In the genomic region with DNA sequence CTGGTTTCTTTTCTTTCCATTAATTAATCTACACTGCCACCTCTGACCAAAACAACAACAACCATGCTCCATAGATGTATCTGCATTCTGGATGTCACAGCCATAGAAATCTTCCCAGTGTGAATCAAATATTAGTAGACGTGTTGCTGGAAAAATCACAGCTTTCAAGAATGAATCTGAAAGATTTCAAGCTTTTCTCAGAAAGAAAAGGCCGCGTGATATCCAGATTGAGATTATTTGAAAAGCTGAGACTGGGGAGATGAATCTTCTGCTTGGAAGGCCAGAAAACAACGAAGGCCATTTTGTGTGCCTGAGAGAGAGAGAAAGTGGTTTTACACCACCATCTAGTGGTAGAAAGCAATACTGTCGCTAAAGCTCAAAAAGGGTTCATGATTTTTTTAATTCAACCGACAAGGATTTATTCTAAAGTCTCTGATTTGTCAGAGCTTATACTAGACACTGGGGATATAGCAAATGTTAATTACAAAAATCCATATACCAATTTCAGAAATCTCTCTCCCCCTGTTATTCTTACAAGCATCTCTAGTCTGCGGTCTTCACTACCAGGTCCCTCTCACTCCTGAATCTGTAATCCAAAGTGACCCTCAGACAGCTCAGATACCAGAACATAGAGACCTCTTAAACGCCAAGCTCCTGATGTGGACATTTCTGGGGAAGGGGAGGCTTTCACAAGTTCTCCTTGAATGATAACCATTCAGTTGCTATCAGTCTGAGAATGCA, we compare ENCODE assay signal across 8 cellular contexts.
DNase-seq lines count a peak whose midpoint lies in the region; ATAC-seq, FAIRE-seq and TF ChIP-seq lines count a peak whose summit lies in the region.

No MANE protein-coding gene starts in this region.

- H2AFZ ChIP-seq in DND-41 (ENCODE audit: low read depth, low read length): peak overlapping the region; percentile 69

- H3K27ac Mint-ChIP-seq in activated T-cell treated with anti-CD3 and anti-CD28 coated beads, Interleukin-2, amount 50 U/mL, for 72 hours: peak overlapping the region; percentile 77

- DNase-seq in DND-41 (peak; percentile 27), NCI-H510A treated with DMSO at 0.1 percent for 48 hours (lab: John Stamatoyannopoulos, UW) (peak; percentile 89), frontal cortex (ENCODE audit: low spot score in 2 of 2) (peak; percentile 55 to 56), ovary (no peak)
- DNase-seq in activated T-cell treated with anti-CD3 and anti-CD28 coated beads, Interleukin-2, amount 50 U/mL, for 72 hours: peak; percentile 26 to 52
- no peak for DNase-seq in activated CD8-positive, alpha-beta memory T cell treated with anti-CD3 and anti-CD28 coated beads for 24 hours

- no peaks in the 10 kb centered on the region for H3K36me3 Mint-ChIP-seq in activated T-cell treated with anti-CD3 and anti-CD28 coated beads, Interleukin-2, amount 50 U/mL, for 72 hours (ENCODE audit: insufficient read depth in 2 of 2)

- TF ChIP-seq POLR2A in ovary (IDR thresholded peaks at IDR 0.05): no peak

- intact Hi-C loops in ovary (cut with DNase I): loop anchor here (5.0 to 10.0 kb wide), 3 partner anchors 194 to 492 kb away; no protein-coding TSS in a partner anchor

- H3K79me2 ChIP-seq in DND-41 (ENCODE audit: insufficient read depth, low read length): no peaks in the 10 kb centered on the region

- H4K20me1 ChIP-seq in DND-41 (ENCODE audit: insufficient read depth, low read length): no peaks in the 10 kb centered on the region

- H3K27me3 ChIP-seq in DND-41 (ENCODE audit: insufficient read depth, low read length, poor library complexity) (peaks cover 10% of the 10 kb centered on the region), ovary (no peaks in the 10 kb centered on the region)

- H3K9me3 ChIP-seq in DND-41 (ENCODE audit: insufficient read depth, low read length, severe bottlenecking) (no peaks in the 10 kb centered on the region), ovary (no peaks in the 10 kb centered on the region)

- no peak overlapping the region for H3K4me2 ChIP-seq in DND-41 (ENCODE audit: insufficient read depth, low read length)

- 16% methylated on average over 8 of the region's 8 CpGs for WGBS in ovary, 3 donors

- peak; percentile 90 for TF ChIP-seq CTCF in DND-41 (IDR thresholded peaks at IDR 0.05; ENCODE audit: borderline replicate concordance, extremely low read depth, low read length, poor library complexity, severe bottlenecking)
- peak; percentile 70 to 81 (median 78) for TF ChIP-seq CTCF in ovary (IDR thresholded peaks at IDR 0.05)

- peaks cover 14% of the 10 kb centered on the region for H3K4me1 ChIP-seq in DND-41 (ENCODE audit: insufficient read depth, low read length)
- no peaks in the 10 kb centered on the region for H3K4me1 ChIP-seq in ovary (ENCODE audit: insufficient read depth)

- peaks cover 30% of the 10 kb centered on the region for H3K4me1 Mint-ChIP-seq in activated T-cell treated with anti-CD3 and anti-CD28 coated beads, Interleukin-2, amount 50 U/mL, for 72 hours (ENCODE audit: low read depth)

- ATAC-seq in DND-41 (ENCODE audit: insufficient read depth, low read depth) (peak; percentile 80), GM19438 (IDR thresholded peaks at IDR 0.05; ENCODE audit: low read depth, unreplicated experiment) (peak; percentile 48), HG03439 (IDR thresholded peaks at IDR 0.05; ENCODE audit: unreplicated experiment) (peak; percentile 52)
- peak; percentile 60 to 71 for ATAC-seq in activated T-cell treated with anti-CD3 and anti-CD28 coated beads, Interleukin-2, amount 50 U/mL, for 72 hours (replicated peaks in 1 of 2)

- H3K9me3 Mint-ChIP-seq in activated T-cell treated with anti-CD3 and anti-CD28 coated beads, Interleukin-2, amount 50 U/mL, for 72 hours: no peaks in the 10 kb centered on the region

- peak; percentile 89 for FAIRE-seq in frontal cortex (lab: Jason Lieb, UNC)

- peak overlapping the region; percentile 78 to 87 for H3K4me3 Mint-ChIP-seq in activated T-cell treated with anti-CD3 and anti-CD28 coated beads, Interleukin-2, amount 50 U/mL, for 72 hours

- TF ChIP-seq EP300 in ovary (IDR thresholded peaks at IDR 0.05): no peak

- H3K27ac ChIP-seq in DND-41 (ENCODE audit: low read length): 0 out of 2 replicates have a peak overlapping the region, but pooled peaks have one; percentile 5
- H3K27ac ChIP-seq in ovary: no peak overlapping the region

- H3K9ac ChIP-seq in DND-41 (ENCODE audit: low read depth, low read length): no peak overlapping the region

- H3K27me3 Mint-ChIP-seq in activated T-cell treated with anti-CD3 and anti-CD28 coated beads, Interleukin-2, amount 50 U/mL, for 72 hours (ENCODE audit: low read depth): peaks cover 14% of the 10 kb centered on the region

- H3K36me3 ChIP-seq in DND-41 (ENCODE audit: insufficient read depth, low read length) (no peaks in the 10 kb centered on the region), ovary (no peaks in the 10 kb centered on the region)

- H3K4me3 ChIP-seq in DND-41 (ENCODE audit: low read depth in 1 of 2, low read length in 2 of 2) (no peak overlapping the region), ovary (no peak overlapping the region)

Comparison
In these comparisons a context has a peak if more than half of its experiments do, and no peak if none do; other contexts are left out.
1. DNase-seq: peak in DND-41 (single experiment), NCI-H510A treated with DMSO at 0.1 percent for 48 hours (single experiment), activated T-cell treated with anti-CD3 and anti-CD28 coated beads, Interleukin-2, amount 50 U/mL, for 72 hours (2 of 2) and frontal cortex (2 of 2); none in ovary (0 of 5) and activated CD8-positive, alpha-beta memory T cell treated with anti-CD3 and anti-CD28 coated beads for 24 hours (single experiment).
2. Peak in every context shown above with its lines, with median percentiles within 50 percentile points of each other: ATAC-seq.